8 cellular contexts compared by ENCODE assay signal in the genomic region with DNA sequence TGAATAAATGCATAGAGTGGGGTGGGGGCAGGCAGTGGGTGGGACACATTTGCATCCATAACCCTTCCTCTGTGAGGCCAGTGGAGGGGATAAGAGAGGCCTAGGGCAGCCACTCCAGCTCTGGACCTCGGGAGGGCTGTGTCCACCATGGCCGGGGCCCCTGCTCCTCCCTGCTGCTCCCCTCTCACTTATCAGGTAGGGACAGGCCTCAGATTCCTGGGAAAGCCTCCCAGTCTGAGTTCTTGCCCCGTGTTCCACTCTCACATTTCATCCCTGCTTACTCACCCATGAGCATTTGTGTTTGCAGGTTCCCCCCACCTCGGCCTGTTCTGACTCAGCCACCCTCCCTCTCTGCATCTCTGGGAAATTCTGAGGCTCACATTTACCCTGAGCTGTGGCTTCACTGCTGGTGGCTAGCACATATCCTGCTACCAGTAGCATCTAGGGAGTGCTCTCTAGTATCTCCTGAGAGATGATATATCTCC.
DNase-seq lines count a peak whose midpoint lies in the region; ATAC-seq and TF ChIP-seq lines count a peak whose summit lies in the region.

No MANE protein-coding gene starts in this region.

- DNase-seq in GM10248 (ENCODE audit: extremely low spot score) (peak; percentile 86), HS-27A (ENCODE audit: low read depth) (peak; percentile 42), dedifferentiated amniotic fluid mesenchymal stem cell (ENCODE audit: extremely low spot score) (peak; percentile 16), mesothelial cell of epicardium (ENCODE audit: low spot score in 2 of 2, unreplicated experiment in 2 of 2) (no peak), anterior cingulate cortex (lab: John Stamatoyannopoulos, UW) (no peak), Right ventricle myocardium superior (no peak)
- peak; percentile 81 for DNase-seq in stimulated activated naive B cell treated with anti-CD40 and anti-IgM and Interleukin-4, amounts not matched to agents 10 μg/mL and 1 μg/mL and 100 μg/mL, for 72 hours

- H3K27ac Mint-ChIP-seq in stimulated activated naive B cell treated with anti-CD40 and anti-IgM and Interleukin-4, amounts not matched to agents 10 μg/mL and 1 μg/mL and 100 μg/mL, for 72 hours: peak overlapping the region; percentile 95
- no peak overlapping the region for H3K27ac Mint-ChIP-seq in mesothelial cell of epicardium

- intact Hi-C loops in Right ventricle myocardium superior (cut with DNase I): no loop called here

- POLR2A ChIA-PET in GM10248 (lab: Yijun Ruan, JAX): interaction anchor here (0.5 to 0.8 kb wide), 2 partner anchors 46 to 343 kb away, joined by 3 to 4 read pairs; no protein-coding TSS in a partner anchor

- no peaks in the 10 kb centered on the region for H3K27me3 Mint-ChIP-seq in stimulated activated naive B cell treated with anti-CD40 and anti-IgM and Interleukin-4, amounts not matched to agents 10 μg/mL and 1 μg/mL and 100 μg/mL, for 72 hours
- peaks cover 21% of the 10 kb centered on the region for H3K27me3 Mint-ChIP-seq in mesothelial cell of epicardium (ENCODE audit: low read depth)

- TF ChIP-seq CTCF in GM10248 (IDR thresholded peaks at IDR 0.05; ENCODE audit: control extremely low read depth, extremely low read depth, low read depth, missing control alignments): no peak
- no peak for TF ChIP-seq CTCF in mesothelial cell of epicardium (IDR thresholded peaks at IDR 0.05; ENCODE audit: unreplicated experiment)

- CTCF ChIA-PET in GM10248 (lab: Yijun Ruan, JAX): interaction anchor here (0.7 to 5.0 kb wide), 29 partner anchors 8 to 125 kb away, joined by 3 to 39 read pairs (median 4); no protein-coding TSS in a partner anchor

- H3K36me3 Mint-ChIP-seq in stimulated activated naive B cell treated with anti-CD40 and anti-IgM and Interleukin-4, amounts not matched to agents 10 μg/mL and 1 μg/mL and 100 μg/mL, for 72 hours: peaks cover 0 to 15% of the 10 kb centered on the region in 2 donors
- H3K36me3 Mint-ChIP-seq in mesothelial cell of epicardium: no peaks in the 10 kb centered on the region

- peaks cover 42 to 45% of the 10 kb centered on the region in 2 donors for H3K4me1 Mint-ChIP-seq in stimulated activated naive B cell treated with anti-CD40 and anti-IgM and Interleukin-4, amounts not matched to agents 10 μg/mL and 1 μg/mL and 100 μg/mL, for 72 hours
- H3K4me1 Mint-ChIP-seq in mesothelial cell of epicardium: no peaks in the 10 kb centered on the region

- H3K9me3 Mint-ChIP-seq in stimulated activated naive B cell treated with anti-CD40 and anti-IgM and Interleukin-4, amounts not matched to agents 10 μg/mL and 1 μg/mL and 100 μg/mL, for 72 hours: no peaks in the 10 kb centered on the region
- H3K9me3 Mint-ChIP-seq in mesothelial cell of epicardium: no peaks in the 10 kb centered on the region

- H3K4me3 Mint-ChIP-seq in stimulated activated naive B cell treated with anti-CD40 and anti-IgM and Interleukin-4, amounts not matched to agents 10 μg/mL and 1 μg/mL and 100 μg/mL, for 72 hours: peak overlapping the region; percentile 42 to 71
- H3K4me3 Mint-ChIP-seq in mesothelial cell of epicardium: no peak overlapping the region

- ATAC-seq in GM21515 (IDR thresholded peaks at IDR 0.05; ENCODE audit: unreplicated experiment) (peak; percentile 61), Right ventricle myocardium superior (ENCODE audit: poor library complexity) (no peak)
- ATAC-seq in stimulated activated naive B cell treated with anti-CD40 and anti-IgM and Interleukin-4, amounts not matched to agents 10 μg/mL and 1 μg/mL and 100 μg/mL, for 72 hours (replicated peaks): peak; percentile 86 to 88

Comparison
In these comparisons a context has a peak if more than half of its experiments do, and no peak if none do; other contexts are left out.
1. DNase-seq: peak in GM10248 (single experiment), HS-27A (single experiment), dedifferentiated amniotic fluid mesenchymal stem cell (single experiment) and stimulated activated naive B cell treated with anti-CD40 and anti-IgM and Interleukin-4, amounts not matched to agents 10 μg/mL and 1 μg/mL and 100 μg/mL, for 72 hours (single experiment); none in mesothelial cell of epicardium (0 of 2), anterior cingulate cortex (0 of 58) and Right ventricle myocardium superior (single experiment).